Comparison of ENCODE assay signal across 22 cellular contexts in genomic region chr1:206926286-206926685, GRCh38. TPM values are rescaled to one million over a fixed set of nuclear protein-coding genes. Genes with fewer than 3 reads are reported as not detected.
DNase-seq lines count a peak whose midpoint lies in the region; ATAC-seq, FAIRE-seq and TF ChIP-seq lines count a peak whose summit lies in the region.
"Had no signal": no experiment of that assay in that cellular context is flagged by ENCODE, and none has a peak within 500 bp of the region (broad histone marks: within the 10 kb centered on the region; RNA-seq: fewer than 3 reads in every experiment).

No MANE protein-coding gene starts in this region.

- POLR2A ChIA-PET in activated CD4-positive, alpha-beta memory T cell treated with anti-CD3 and anti-CD28 coated beads for 36 hours (lab: Charles Lee) = no interaction called here
- POLR2A ChIA-PET in activated CD4-positive, alpha-beta memory T cell treated with anti-CD3 and anti-CD28 coated beads, Interleukin-2, amount 10 ng/mL, durations not matched to agents 7 days and 5 days (lab: Charles Lee) = no interaction called here

- no peaks in the 10 kb centered on the region for H3K9me3 Mint-ChIP-seq in activated CD4-positive, alpha-beta memory T cell treated with anti-CD3 and anti-CD28 coated beads for 36 hours
- H3K9me3 Mint-ChIP-seq in activated CD4-positive, alpha-beta memory T cell treated with anti-CD3 and anti-CD28 coated beads, Interleukin-2, amount 10 ng/mL, durations not matched to agents 7 days and 5 days = no peaks in the 10 kb centered on the region

- H3K36me3 ChIP-seq in DND-41 (ENCODE audit: insufficient read depth, low read length) (no peaks in the 10 kb centered on the region), small intestine (ENCODE audit: control insufficient read depth in 2 of 2, insufficient read depth in 2 of 2, low read length in 2 of 2) (peaks cover 0 to 8% of the 10 kb centered on the region in 2 donors), stomach (peaks cover 0 to 27% (median 12%) of the 10 kb centered on the region in 4 donors)
- H3K36me3 ChIP-seq: MG63 had no signal

- peak overlapping the region; percentile 8; the same call in 1 of the 2 replicates for H3K27ac ChIP-seq in DND-41 (ENCODE audit: low read length)
- peak overlapping the region; percentile 71 to 72 for H3K27ac ChIP-seq in small intestine (ENCODE audit: low read depth in 1 of 2, low read length in 1 of 2)
- H3K27ac ChIP-seq in stomach = peak overlapping the region in 1 of 5 donors; percentile 53

- no peak for FAIRE-seq in small intestine (lab: Jason Lieb, UNC)

- DNase-seq in activated CD4-positive, alpha-beta memory T cell treated with anti-CD3 and anti-CD28 coated beads for 36 hours = no peak
- DNase-seq in activated CD4-positive, alpha-beta memory T cell treated with anti-CD3 and anti-CD28 coated beads, Interleukin-2, amount 10 ng/mL, durations not matched to agents 7 days and 5 days = no peak
- no peak for DNase-seq in DND-41
- DNase-seq in cerebellar cortex (ENCODE audit: low spot score) = peak; percentile 81
- peak; percentile 56 for DNase-seq in small intestine
- no peak for DNase-seq in stomach
- no peak for DNase-seq in COLO668 (lab: John Stamatoyannopoulos, UW; ENCODE audit: unreplicated experiment)
- no peak for DNase-seq in activated CD8-positive, alpha-beta memory T cell treated with anti-CD3 and anti-CD28 coated beads for 24 hours
- DNase-seq: 8988T, DMS 273 treated with DMSO at 0.1 percent for 48 hours, GOT3, Karpas-422, MG63, NCI-H1092 treated with DMSO at 0.1 percent for 48 hours, NCI-H1694 treated with DMSO at 0.1 percent for 48 hours, NCI-H2107, NCI-H2227 treated with DMSO at 0.1 percent for 48 hours, NCI-H524, SHP77 had no signal

- H3K9me3 ChIP-seq in DND-41 (ENCODE audit: insufficient read depth, low read length, severe bottlenecking) (no peaks in the 10 kb centered on the region), small intestine (ENCODE audit: control insufficient read depth, low read depth) (no peaks in the 10 kb centered on the region), stomach (no peaks in the 10 kb centered on the region)
- H3K9me3 ChIP-seq: MG63 had no signal

- TF ChIP-seq EP300 in stomach (IDR thresholded peaks at IDR 0.05) = no peak

- no peak for TF ChIP-seq POLR2A in stomach (IDR thresholded peaks at IDR 0.05)

- no peak for ATAC-seq in DND-41 (ENCODE audit: insufficient read depth, low read depth)
- ATAC-seq: SK-N-SH treated with all-trans-retinoic acid at 6 μM for 48 hours had no signal

- no peak overlapping the region for H3K9ac ChIP-seq in DND-41 (ENCODE audit: low read depth, low read length)

- CTCF ChIA-PET in activated CD4-positive, alpha-beta memory T cell treated with anti-CD3 and anti-CD28 coated beads for 36 hours (lab: Charles Lee) = interaction anchor here (0.6 to 4.8 kb wide), 9 partner anchors 10 to 201 kb away, joined by 3 to 41 read pairs (median 4); no protein-coding TSS in a partner anchor
- CTCF ChIA-PET in activated CD4-positive, alpha-beta memory T cell treated with anti-CD3 and anti-CD28 coated beads, Interleukin-2, amount 10 ng/mL, durations not matched to agents 7 days and 5 days (lab: Charles Lee) = interaction anchor here (0.7 to 3.0 kb wide), 5 partner anchors 10 to 109 kb away, joined by 4 to 22 read pairs (median 10); no protein-coding TSS in a partner anchor

- no peak overlapping the region for H3K4me3 ChIP-seq in DND-41 (ENCODE audit: low read depth in 1 of 2, low read length in 2 of 2)
- H3K4me3 ChIP-seq in small intestine (ENCODE audit: low read depth in 1 of 2, low read length in 2 of 2) = no peak overlapping the region
- no peak overlapping the region for H3K4me3 ChIP-seq in stomach
- H3K4me3 ChIP-seq: MG63 had no signal

- H3K4me1 Mint-ChIP-seq in activated CD4-positive, alpha-beta memory T cell treated with anti-CD3 and anti-CD28 coated beads for 36 hours (ENCODE audit: low read depth) = peaks cover 36% of the 10 kb centered on the region
- peaks cover 21% of the 10 kb centered on the region for H3K4me1 Mint-ChIP-seq in activated CD4-positive, alpha-beta memory T cell treated with anti-CD3 and anti-CD28 coated beads, Interleukin-2, amount 10 ng/mL, durations not matched to agents 7 days and 5 days

- no peaks in the 10 kb centered on the region for H3K27me3 Mint-ChIP-seq in activated CD4-positive, alpha-beta memory T cell treated with anti-CD3 and anti-CD28 coated beads for 36 hours
- H3K27me3 Mint-ChIP-seq in activated CD4-positive, alpha-beta memory T cell treated with anti-CD3 and anti-CD28 coated beads, Interleukin-2, amount 10 ng/mL, durations not matched to agents 7 days and 5 days = no peaks in the 10 kb centered on the region

- H2AFZ ChIP-seq in DND-41 (ENCODE audit: low read depth, low read length) = no peak overlapping the region

- H3K79me2 ChIP-seq in DND-41 (ENCODE audit: insufficient read depth, low read length) = peaks cover 3% of the 10 kb centered on the region

- intact Hi-C loops in activated CD4-positive, alpha-beta memory T cell treated with anti-CD3 and anti-CD28 coated beads for 36 hours (cut with micrococcal nuclease) = loop anchor here (10.0 kb wide), 2 partner anchors 451 to 899 kb away; partner anchors contain the start of gene IKBKE
- intact Hi-C loops in stomach (cut with DNase I; ENCODE audit: low total_unique reads) = no loop called here

- peak overlapping the region; percentile 43 for H3K27ac Mint-ChIP-seq in activated CD4-positive, alpha-beta memory T cell treated with anti-CD3 and anti-CD28 coated beads for 36 hours
- H3K27ac Mint-ChIP-seq in activated CD4-positive, alpha-beta memory T cell treated with anti-CD3 and anti-CD28 coated beads, Interleukin-2, amount 10 ng/mL, durations not matched to agents 7 days and 5 days = no peak overlapping the region

- H3K27me3 ChIP-seq in DND-41 (ENCODE audit: insufficient read depth, low read length, poor library complexity) (no peaks in the 10 kb centered on the region), small intestine (ENCODE audit: control insufficient read depth in 2 of 2, insufficient read depth in 2 of 2, low read length in 2 of 2) (no peaks in the 10 kb centered on the region), stomach (no peaks in the 10 kb centered on the region)
- H3K27me3 ChIP-seq: MG63 had no signal

- no peak overlapping the region for H3K4me2 ChIP-seq in DND-41 (ENCODE audit: insufficient read depth, low read length)

- H3K4me1 ChIP-seq in DND-41 (ENCODE audit: insufficient read depth, low read length) = peaks cover 36% of the 10 kb centered on the region
- peaks cover 4 to 5% of the 10 kb centered on the region in 2 donors for H3K4me1 ChIP-seq in small intestine (ENCODE audit: control insufficient read depth in 2 of 2, insufficient read depth in 1 of 2, low read depth in 1 of 2, low read length in 1 of 2)
- H3K4me1 ChIP-seq in stomach = peaks cover 5 to 28% (median 15%) of the 10 kb centered on the region in 4 donors

- TF ChIP-seq CTCF in DND-41 (IDR thresholded peaks at IDR 0.05; ENCODE audit: borderline replicate concordance, extremely low read depth, low read length, poor library complexity, severe bottlenecking) = no peak
- no peak for TF ChIP-seq CTCF in stomach (IDR thresholded peaks at IDR 0.05)

- H3K4me3 Mint-ChIP-seq in activated CD4-positive, alpha-beta memory T cell treated with anti-CD3 and anti-CD28 coated beads for 36 hours = no peak overlapping the region
- no peak overlapping the region for H3K4me3 Mint-ChIP-seq in activated CD4-positive, alpha-beta memory T cell treated with anti-CD3 and anti-CD28 coated beads, Interleukin-2, amount 10 ng/mL, durations not matched to agents 7 days and 5 days

- no peaks in the 10 kb centered on the region for H3K36me3 Mint-ChIP-seq in activated CD4-positive, alpha-beta memory T cell treated with anti-CD3 and anti-CD28 coated beads for 36 hours
- no peaks in the 10 kb centered on the region for H3K36me3 Mint-ChIP-seq in activated CD4-positive, alpha-beta memory T cell treated with anti-CD3 and anti-CD28 coated beads, Interleukin-2, amount 10 ng/mL, durations not matched to agents 7 days and 5 days (ENCODE audit: low read depth)

- WGBS in small intestine, 3 donors = 45 to 66% (median 65%) methylated on average over 2 of the region's 2 CpGs
- WGBS in stomach, 5 donors = 69 to 95% (median 92%) methylated on average over 2 of the region's 2 CpGs

- no peaks in the 10 kb centered on the region for H4K20me1 ChIP-seq in DND-41 (ENCODE audit: insufficient read depth, low read length)

RNA-seq across cellular contexts. Expression of gene FCMR, which starts 4.5 kb away (rescaled TPM):
- total RNA-seq in activated CD4-positive, alpha-beta memory T cell treated with anti-CD3 and anti-CD28 coated beads for 36 hours = 10 to 100 TPM; 65.7 to 73.0 TPM
- 100 to 1,000 TPM; 117 to 121 TPM for total RNA-seq in activated CD4-positive, alpha-beta memory T cell treated with anti-CD3 and anti-CD28 coated beads, Interleukin-2, amount 10 ng/mL, durations not matched to agents 7 days and 5 days
- 1 to 10 TPM; 1.1 to 6.9 (median 2.4) TPM for polyA plus RNA-seq in small intestine
- total RNA-seq in stomach = 1 to 10 TPM in 3 of 5 donors, not detected in 2; 4.5 to 6.6 (median 5.2) TPM
- 1 to 10 TPM; 3.3 to 6.7 (median 3.7) TPM for polyA plus RNA-seq in stomach

RNA-seq across cellular contexts. Expression of gene PIGR, which starts 20.0 kb away (rescaled TPM):
- under 1 TPM; 0.10 TPM for total RNA-seq in activated CD4-positive, alpha-beta memory T cell treated with anti-CD3 and anti-CD28 coated beads for 36 hours
- not detected for total RNA-seq in activated CD4-positive, alpha-beta memory T cell treated with anti-CD3 and anti-CD28 coated beads, Interleukin-2, amount 10 ng/mL, durations not matched to agents 7 days and 5 days
- 1,000 to 10,000 TPM in 1 of 3 donors, 100 to 1,000 TPM in 2; 381 to 3,013 (median 616) TPM for polyA plus RNA-seq in small intestine
- 1,000 to 10,000 TPM in 2 of 5 donors, 100 to 1,000 TPM in 2, 10 to 100 TPM in 1; 72.7 to 3,112 (median 316) TPM for total RNA-seq in stomach
- polyA plus RNA-seq in stomach = 100 to 1,000 TPM in 2 of 3 donors, 1 to 10 TPM in 1; 6.3 to 176 (median 150) TPM
- total RNA-seq: Daoy had no signal
- polyA plus RNA-seq: BJ had no signal

RNA-seq across cellular contexts. Expression of gene IL24, which starts 29.0 kb away (rescaled TPM):
- total RNA-seq in activated CD4-positive, alpha-beta memory T cell treated with anti-CD3 and anti-CD28 coated beads for 36 hours = 10 to 100 TPM in 1 of 2 experiments, 1 to 10 TPM in 1; 9.8 to 10.0 TPM
- not detected for total RNA-seq in activated CD4-positive, alpha-beta memory T cell treated with anti-CD3 and anti-CD28 coated beads, Interleukin-2, amount 10 ng/mL, durations not matched to agents 7 days and 5 days
- polyA plus RNA-seq in small intestine (under 1 TPM in 1 of 3 donors, not detected in 2; 0.24 TPM), stomach (under 1 TPM in 1 of 3 donors, not detected in 2; 1.00 TPM)
- not detected for total RNA-seq in stomach

RNA-seq across cellular contexts. Expression of gene FCAMR, which starts 44.0 kb away (rescaled TPM):
- not detected for total RNA-seq in activated CD4-positive, alpha-beta memory T cell treated with anti-CD3 and anti-CD28 coated beads for 36 hours
- total RNA-seq in activated CD4-positive, alpha-beta memory T cell treated with anti-CD3 and anti-CD28 coated beads, Interleukin-2, amount 10 ng/mL, durations not matched to agents 7 days and 5 days = not detected
- 1 to 10 TPM in 1 of 3 donors, under 1 TPM in 2; 0.54 to 4.5 (median 0.67) TPM for polyA plus RNA-seq in small intestine
- total RNA-seq in stomach = under 1 TPM in 2 of 5 donors, not detected in 3; 0.37 to 0.58 TPM
- polyA plus RNA-seq in stomach = under 1 TPM in 1 of 3 donors, not detected in 2; 0.30 TPM
- total RNA-seq: Daoy had no signal
- polyA plus RNA-seq: BJ had no signal

Comparison
In these comparisons a context has a peak if more than half of its experiments do, and no peak if none do; other contexts are left out.
1. RNA of gene IL24, which starts 29.0 kb away (total RNA-seq): 9.8 to 10.0 TPM in activated CD4-positive, alpha-beta memory T cell treated with anti-CD3 and anti-CD28 coated beads for 36 hours; not detected in activated CD4-positive, alpha-beta memory T cell treated with anti-CD3 and anti-CD28 coated beads, Interleukin-2, amount 10 ng/mL, durations not matched to agents 7 days and 5 days and not detected in stomach; every median in the first group is over 10 times any median in the second.
2. DNase-seq: peak in cerebellar cortex (single experiment) and small intestine (single experiment); none in activated CD4-positive, alpha-beta memory T cell treated with anti-CD3 and anti-CD28 coated beads for 36 hours (single experiment), activated CD4-positive, alpha-beta memory T cell treated with anti-CD3 and anti-CD28 coated beads, Interleukin-2, amount 10 ng/mL, durations not matched to agents 7 days and 5 days (single experiment), DND-41 (single experiment), stomach (single experiment), COLO668 (single experiment) and activated CD8-positive, alpha-beta memory T cell treated with anti-CD3 and anti-CD28 coated beads for 24 hours (single experiment).
3. RNA of gene FCMR, which starts 4.5 kb away (total RNA-seq): 117 to 121 TPM in activated CD4-positive, alpha-beta memory T cell treated with anti-CD3 and anti-CD28 coated beads, Interleukin-2, amount 10 ng/mL, durations not matched to agents 7 days and 5 days and 65.7 to 73.0 TPM in activated CD4-positive, alpha-beta memory T cell treated with anti-CD3 and anti-CD28 coated beads for 36 hours; 4.5 to 6.6 TPM in stomach; every median in the first group is over 4 times any median in the second.
4. RNA of gene PIGR, which starts 20.0 kb away (total RNA-seq): 72.7 to 3,112 TPM in stomach; 0.10 TPM in activated CD4-positive, alpha-beta memory T cell treated with anti-CD3 and anti-CD28 coated beads for 36 hours and not detected in activated CD4-positive, alpha-beta memory T cell treated with anti-CD3 and anti-CD28 coated beads, Interleukin-2, amount 10 ng/mL, durations not matched to agents 7 days and 5 days; every median in the first group is over 10 times any median in the second.